ENCODE assay signal across 31 cellular contexts in genomic region chr2:68660658-68661057, GRCh38. TPM values are rescaled to one million over a fixed set of nuclear protein-coding genes. Genes with fewer than 3 reads are reported as not detected.
"Had no signal": no experiment of that assay in that cellular context is flagged by ENCODE, and none has a peak within 500 bp of the region (broad histone marks: within the 10 kb centered on the region; RNA-seq: fewer than 3 reads in every experiment).

No MANE protein-coding gene starts in this region.

- FAIRE-seq: bronchial epithelial cell, kidney had no signal

- H3K9me3 Mint-ChIP-seq: central memory CD8-positive, alpha-beta T cell; effector memory CD8-positive, alpha-beta T cell; mesothelial cell of epicardium had no signal

- H3K4me3 Mint-ChIP-seq: activated naive CD8-positive, alpha-beta T cell treated with anti-CD3 and anti-CD28 coated beads, Interleukin-2, amount 10 ng/mL, durations not matched to agents 7 days and 5 days; central memory CD8-positive, alpha-beta T cell; effector memory CD8-positive, alpha-beta T cell; mesothelial cell of epicardium; naive B cell had no signal

- H3K79me2 ChIP-seq: hepatocyte had no signal

- H3K9me3 ChIP-seq: colonic mucosa, gastroesophageal sphincter, ovary, stomach, thyroid gland, upper lobe of left lung, vagina had no signal

- H3K4me1 Mint-ChIP-seq: central memory CD8-positive, alpha-beta T cell; mesothelial cell of epicardium had no signal

- ATAC-seq: effector memory CD8-positive, alpha-beta T cell; gastroesophageal sphincter; sciatic nerve had no signal

- H3K36me3 Mint-ChIP-seq: mesothelial cell of epicardium, naive B cell had no signal

- H3K27ac Mint-ChIP-seq: activated naive CD8-positive, alpha-beta T cell treated with anti-CD3 and anti-CD28 coated beads, Interleukin-2, amount 10 ng/mL, durations not matched to agents 7 days and 5 days; effector memory CD8-positive, alpha-beta T cell; mesothelial cell of epicardium; progenitor cell of endocrine pancreas had no signal

- H3K4me1 ChIP-seq: colonic mucosa, gastroesophageal sphincter, stomach, thyroid gland, upper lobe of left lung, vagina had no signal

- DNase-seq: activated CD4-positive, alpha-beta T cell treated with anti-CD3 and anti-CD28 coated beads for 4 hours; activated CD4-positive, alpha-beta T cell treated with anti-CD3 and anti-CD28 coated beads, Interleukin-2, amount 50 U/mL, for 48 hours; activated CD4-positive, CD25-positive, alpha-beta regulatory T cell; activated CD8-positive, alpha-beta memory T cell treated with anti-CD3 and anti-CD28 coated beads for 24 hours; activated naive CD4-positive, alpha-beta T cell treated with Interleukin-2 at 50 U/mL for 16 hours; activated naive CD8-positive, alpha-beta T cell treated with anti-CD3 and anti-CD28 coated beads, Interleukin-2, amount 10 ng/mL, durations not matched to agents 7 days and 5 days; activated T-cell treated with anti-CD3 and anti-CD28 coated beads, Interleukin-2, amount 50 U/mL, for 1 hour; colonic mucosa; effector memory CD8-positive, alpha-beta T cell; erythroblast; kidney; naive B cell; ovary; stimulated activated CD4-positive, alpha-beta T cell treated with anti-CD3 and anti-CD28 coated beads, Interleukin-12 subunit alpha, Interleukin-12 subunit beta, amount 100 ng/mL, for 4 hours; stimulated activated CD4-positive, alpha-beta T cell treated with anti-CD3 and anti-CD28 coated beads, Interleukin-4, amount 100 ng/mL, for 1 hour; stomach; thyroid gland; upper lobe of left lung had no signal

- H3K4me3 ChIP-seq: colonic mucosa, gastroesophageal sphincter, hepatocyte, ovary, skin epidermis, stomach, thyroid gland, upper lobe of left lung, vagina had no signal

- H3K36me3 ChIP-seq: colonic mucosa, gastroesophageal sphincter, ovary, stomach, thyroid gland, upper lobe of left lung, vagina had no signal

- H2AFZ ChIP-seq: hepatocyte had no signal

- H3K27ac ChIP-seq: colonic mucosa, gastroesophageal sphincter, hepatocyte, ovary, skin epidermis, stomach, thyroid gland, upper lobe of left lung, vagina had no signal

- H3K27me3 ChIP-seq: colonic mucosa, hepatocyte, ovary, stomach, thyroid gland, upper lobe of left lung, vagina had no signal

- H3K4me2 ChIP-seq: hepatocyte had no signal

RNA-seq across cellular contexts. Expression of gene PROKR1, which starts 17.3 kb away (rescaled TPM):
- total RNA-seq: activated naive CD8-positive, alpha-beta T cell treated with anti-CD3 and anti-CD28 coated beads, Interleukin-2, amount 10 ng/mL, durations not matched to agents 7 days and 5 days; bronchial epithelial cell; fibroblast of lung; fibroblast of villous mesenchyme; hepatocyte; kidney; ovary; renal cortical epithelial cell; stomach; T-helper 1 cell treated with Interleukin-12 subunit alpha and Interleukin-12 subunit beta and Interleukin-4 antibody, amounts not matched to agents 30 ng/mL and 1 ng/mL, for 36 hours; thyroid gland; vagina had no signal
- polyA plus RNA-seq: fibroblast of lung, hepatocyte, stomach had no signal
